ENCODE assay signal across 1 cellular context in genomic region chr9:100430286-100430940, GRCh38.
TF ChIP-seq lines count a peak whose summit lies in the region.

No MANE protein-coding gene starts in this region.

TF ChIP-seq in endothelial cell of umbilical vein, 7 proteins besides CTCF, POLR2A, EP300 and RAD21:
- no peak for TF ChIP-seq MAX (IDR thresholded peaks at IDR 0.05; ENCODE audit: insufficient read depth, insufficient read length)
- TF ChIP-seq JUN (IDR thresholded peaks at IDR 0.05; ENCODE audit: borderline replicate concordance, insufficient read depth, insufficient read length, low read depth) = no peak
- TF ChIP-seq POLR2AphosphoS5 (IDR thresholded peaks at IDR 0.05; ENCODE audit: insufficient read depth, low read depth, low read length) = no peak
- TF ChIP-seq FOS (IDR thresholded peaks at IDR 0.05; ENCODE audit: borderline replicate concordance, insufficient read depth, low read length) = no peak
- no peak for TF ChIP-seq EZH2 (IDR thresholded peaks at IDR 0.05; ENCODE audit: borderline replicate concordance, low read depth, low read length, severe bottlenecking)
- no peak for TF ChIP-seq GATA2 (IDR thresholded peaks at IDR 0.05; ENCODE audit: insufficient read depth, insufficient read length, low read depth, low read length)
- TF ChIP-seq MYC (IDR thresholded peaks at IDR 0.05; ENCODE audit: low read depth, low read length) = no peak
